In genomic region chr5:167964529-167964928, GRCh38 we compare ENCODE assay signal across 15 cellular contexts.
DNase-seq lines count a peak whose midpoint lies in the region; ATAC-seq and TF ChIP-seq lines count a peak whose summit lies in the region.
"Had no signal": no experiment of that assay in that cellular context is flagged by ENCODE, and none has a peak within 500 bp of the region (broad histone marks: within the 10 kb centered on the region; RNA-seq: fewer than 3 reads in every experiment).

No MANE protein-coding gene starts in this region.

- H3K4me1 ChIP-seq in Loucy (ENCODE audit: insufficient read depth, low read length, poor library complexity, severe bottlenecking): no peaks in the 10 kb centered on the region
- no peaks in the 10 kb centered on the region for H3K4me1 ChIP-seq in osteoblast (ENCODE audit: insufficient read depth, low read length)
- H3K4me1 ChIP-seq: SJCRH30, testis had no signal

- no peak overlapping the region for H2AFZ ChIP-seq in Loucy (ENCODE audit: low read length)
- no peak overlapping the region for H2AFZ ChIP-seq in osteoblast (ENCODE audit: low read length)

- H3K27me3 ChIP-seq in Loucy (ENCODE audit: insufficient read depth, low read length, poor library complexity, severe bottlenecking) (no peaks in the 10 kb centered on the region), osteoblast (ENCODE audit: insufficient read depth, low read length) (no peaks in the 10 kb centered on the region)
- H3K27me3 ChIP-seq: dorsolateral prefrontal cortex, SJCRH30, testis had no signal

- TF ChIP-seq CTCF in GM12864 (IDR thresholded peaks at IDR 0.05; ENCODE audit: low read depth, low read length, missing control alignments) (peak; percentile 27), Loucy (conservative IDR thresholded peaks at IDR 0.05; ENCODE audit: low read length) (peak; percentile 31), osteoblast (IDR thresholded peaks at IDR 0.05; ENCODE audit: extremely low read depth, low read depth, low read length) (peak; percentile 37), omental fat pad (IDR thresholded peaks at IDR 0.05) (no peak)

- no peaks in the 10 kb centered on the region for H4K20me1 ChIP-seq in Loucy (ENCODE audit: insufficient read depth, low read length, poor library complexity, severe bottlenecking)
- no peaks in the 10 kb centered on the region for H4K20me1 ChIP-seq in osteoblast (ENCODE audit: insufficient read depth, low read length)

- no peak overlapping the region for H3K9ac ChIP-seq in Loucy (ENCODE audit: low read depth, low read length, poor library complexity, severe bottlenecking)

- H3K9me3 ChIP-seq in Loucy (ENCODE audit: insufficient read depth, low read depth, low read length) (no peaks in the 10 kb centered on the region), osteoblast (ENCODE audit: low read depth, low read length) (no peaks in the 10 kb centered on the region)
- H3K9me3 ChIP-seq: SJCRH30, testis had no signal

- TF ChIP-seq POLR2A in erythroblast (IDR thresholded peaks at IDR 0.05; ENCODE audit: low read length): no peak

- in situ Hi-C loops in T47D (cut with HindIII; ENCODE audit: low pct_unique_long_range_greater_than_20kb, low sequenced_read_pairs): no loop called here

- no peaks in the 10 kb centered on the region for H3K36me3 ChIP-seq in Loucy (ENCODE audit: insufficient read depth, low read length)
- H3K36me3 ChIP-seq in osteoblast (ENCODE audit: insufficient read depth, low read length): no peaks in the 10 kb centered on the region
- H3K36me3 ChIP-seq: SJCRH30 had no signal

- no peaks in the 10 kb centered on the region for H3K9me2 ChIP-seq in Loucy (replicated peaks; ENCODE audit: low read depth, low read length)

- no peak overlapping the region for H3K4me3 ChIP-seq in GM12864 (ENCODE audit: low read depth, low read length)
- H3K4me3 ChIP-seq in Loucy (ENCODE audit: low read length, poor library complexity, severe bottlenecking): no peak overlapping the region
- no peak overlapping the region for H3K4me3 ChIP-seq in osteoblast (ENCODE audit: insufficient read depth, low read length)
- H3K4me3 ChIP-seq: dorsolateral prefrontal cortex, SJCRH30, skin epidermis, testis had no signal

- no peak overlapping the region for H3K27ac ChIP-seq in osteoblast (ENCODE audit: low read depth, low read length)
- H3K27ac ChIP-seq: dorsolateral prefrontal cortex, SJCRH30, skin epidermis, testis had no signal

- H3K4me2 ChIP-seq in Loucy (ENCODE audit: low read depth, low read length, poor library complexity, severe bottlenecking) (no peak overlapping the region), osteoblast (ENCODE audit: insufficient read depth, low read length) (no peak overlapping the region)

- H3K79me2 ChIP-seq in Loucy (ENCODE audit: insufficient read depth, low read length) (no peaks in the 10 kb centered on the region), osteoblast (ENCODE audit: insufficient read depth, low read length) (no peaks in the 10 kb centered on the region)

- DNase-seq in GM12864 (ENCODE audit: low read depth) (no peak), T47D (ENCODE audit: low read depth in 1 of 2, low spot score in 1 of 2) (peak; percentile 38 to 62), osteoblast (ENCODE audit: insufficient read length, low spot score, missing footprints) (no peak), erythroblast (lab: John Stamatoyannopoulos, UW) (no peak), omental fat pad (ENCODE audit: low spot score) (no peak)
- DNase-seq: activated B cell treated with CpG ODN at 0.5 μM for 24 hours, dorsolateral prefrontal cortex, left colon, NCI-H1048, NCI-H510A treated with DMSO at 0.1 percent for 48 hours, testis had no signal

- ATAC-seq in HG02678 (IDR thresholded peaks at IDR 0.05; ENCODE audit: unreplicated experiment): no peak
- ATAC-seq in omental fat pad (ENCODE audit: low FRiP score): no peak
- ATAC-seq: left colon had no signal

- H3F3A ChIP-seq in Loucy (ENCODE audit: low read depth): no peaks in the 10 kb centered on the region

Comparison
In these comparisons a context has a peak if more than half of its experiments do, and no peak if none do; other contexts are left out.
1. DNase-seq: peak in T47D (2 of 2); none in GM12864 (single experiment), osteoblast (single experiment), erythroblast (0 of 2) and omental fat pad (single experiment).
2. CTCF ChIP-seq: peak in GM12864 (single experiment), Loucy (single experiment) and osteoblast (single experiment); none in omental fat pad (0 of 3).